In genomic region chrX:46576458-46576857, GRCh38 we compare ENCODE assay signal across 9 cellular contexts. TPM values are rescaled to one million over a fixed set of nuclear protein-coding genes. Genes with fewer than 3 reads are reported as not detected.
DNase-seq lines count a peak whose midpoint lies in the region; ATAC-seq and TF ChIP-seq lines count a peak whose summit lies in the region.
"Had no signal": no experiment of that assay in that cellular context is flagged by ENCODE, and none has a peak within 500 bp of the region (broad histone marks: within the 10 kb centered on the region; RNA-seq: fewer than 3 reads in every experiment).

No MANE protein-coding gene starts in this region.

- H3K27me3 Mint-ChIP-seq in CD14-positive monocyte (ENCODE audit: low read depth in 3 of 3) = peaks cover 1 to 24% (median 23%) of the 10 kb centered on the region in 3 donors
- H3K27me3 Mint-ChIP-seq in HFFc6 (ENCODE audit: insufficient read depth) = no peaks in the 10 kb centered on the region

- peak overlapping the region in 1 of 2 donors; percentile 75 for H3K27ac ChIP-seq in coronary artery
- H3K27ac ChIP-seq in muscle layer of duodenum (ENCODE audit: low read length) = peak overlapping the region; percentile 16

- no peaks in the 10 kb centered on the region for H3K9me3 ChIP-seq in muscle layer of duodenum (ENCODE audit: control insufficient read depth in 1 of 2, low read length in 2 of 2)

- H3K27me3 ChIP-seq in muscle layer of duodenum (ENCODE audit: low read depth, low read length) = no peaks in the 10 kb centered on the region

- H3K4me3 Mint-ChIP-seq in CD14-positive monocyte (peak overlapping the region; percentile 79 to 92), HFFc6 (peak overlapping the region; percentile 89)

- H3K27ac Mint-ChIP-seq in CD14-positive monocyte (peak overlapping the region in 1 of 7 donors; percentile 37), HFFc6 (peak overlapping the region; percentile 95)

- no peak for ATAC-seq in GM21515 (IDR thresholded peaks at IDR 0.05; ENCODE audit: unreplicated experiment)

- intact Hi-C loops in CD14-positive monocyte (cut with micrococcal nuclease) = loop anchor here in 1 of 2 donors (10.0 kb wide), 1 partner anchor 48 kb away; no protein-coding TSS in a partner anchor

- no peak for DNase-seq in CD14-positive monocyte (ENCODE audit: low spot score)
- DNase-seq in HFFc6 = no peak
- no peak for DNase-seq in coronary artery (ENCODE audit: low spot score)
- DNase-seq in NCI-H2227 treated with DMSO at 0.1 percent for 48 hours (lab: John Stamatoyannopoulos, UW) = no peak
- no peak for DNase-seq in SHP77 treated with DMSO at 0.1 percent for 48 hours (lab: John Stamatoyannopoulos, UW)
- DNase-seq in putamen (ENCODE audit: low spot score) = no peak
- DNase-seq: stimulated activated CD4-positive, alpha-beta T cell treated with anti-CD3 and anti-CD28 coated beads, Interleukin-2, amount 100 ng/mL, for 48 hours had no signal

- no peaks in the 10 kb centered on the region for H3K36me3 ChIP-seq in muscle layer of duodenum (ENCODE audit: control insufficient read depth in 1 of 2, insufficient read depth in 2 of 2, low read length in 2 of 2)

- H3K9me3 Mint-ChIP-seq in CD14-positive monocyte = peaks cover 0 to 16% (median 2%) of the 10 kb centered on the region in 7 donors
- no peaks in the 10 kb centered on the region for H3K9me3 Mint-ChIP-seq in HFFc6

- TF ChIP-seq CTCF in CD14-positive monocyte (IDR thresholded peaks at IDR 0.05) (no peak), HFFc6 (IDR thresholded peaks at IDR 0.05) (no peak), coronary artery (IDR thresholded peaks at IDR 0.05) (no peak)

- peak overlapping the region; percentile 81 for H3K4me3 ChIP-seq in coronary artery
- H3K4me3 ChIP-seq in muscle layer of duodenum (ENCODE audit: low read depth in 1 of 2, low read length in 2 of 2) = peak overlapping the region in 1 of 2 donors; percentile 57

- peaks cover 5 to 6% of the 10 kb centered on the region in 2 donors for H3K36me3 Mint-ChIP-seq in CD14-positive monocyte
- peaks cover 6% of the 10 kb centered on the region; the same call in 1 of the 2 replicates for H3K36me3 Mint-ChIP-seq in HFFc6 (ENCODE audit: low read depth)

- H3K4me1 ChIP-seq in muscle layer of duodenum (ENCODE audit: control insufficient read depth in 1 of 2, insufficient read depth in 2 of 2, low read length in 2 of 2) = no peaks in the 10 kb centered on the region

- peaks cover 45% of the 10 kb centered on the region for H3K4me1 Mint-ChIP-seq in CD14-positive monocyte
- peaks cover 30% of the 10 kb centered on the region for H3K4me1 Mint-ChIP-seq in HFFc6 (ENCODE audit: low read depth)

RNA-seq across cellular contexts. Expression of gene CHST7, which starts 2.9 kb away (rescaled TPM):
- 10 to 100 TPM in 1 of 2 donors, 1 to 10 TPM in 1; 8.3 to 19.2 TPM for polyA plus RNA-seq in CD14-positive monocyte
- 10 to 100 TPM; 16.1 to 17.8 (median 17.0) TPM for total RNA-seq in HFFc6 (2021; fragmentation: NEBNext Ultra II Directional; extraction: Animal tissue kit (Norgen Biotek cat#: 25700))

RNA-seq across cellular contexts. Expression of gene ZNF674, which starts 31.2 kb away (rescaled TPM):
- under 1 TPM; 0.65 to 0.93 TPM for polyA plus RNA-seq in CD14-positive monocyte
- 1 to 10 TPM; 5.1 to 7.1 (median 6.5) TPM for total RNA-seq in HFFc6 (2021; fragmentation: NEBNext Ultra II Directional; extraction: Animal tissue kit (Norgen Biotek cat#: 25700))
